8 cellular contexts compared by ENCODE assay signal in genomic region chr5:10283927-10284635, GRCh38. TPM values are rescaled to one million over a fixed set of nuclear protein-coding genes. Genes with fewer than 3 reads are reported as not detected.
DNase-seq lines count a peak whose midpoint lies in the region; ATAC-seq and TF ChIP-seq lines count a peak whose summit lies in the region.

No MANE protein-coding gene starts in this region.

- H3K4me1 ChIP-seq in HEK293 (ENCODE audit: control insufficient read depth, insufficient read depth, low read length) = peaks cover 11% of the 10 kb centered on the region
- peaks cover 27% of the 10 kb centered on the region for H3K4me1 ChIP-seq in MM.1S (ENCODE audit: low read length)
- H3K4me1 ChIP-seq in SJCRH30 = no peaks in the 10 kb centered on the region
- peaks cover 0 to 8% (median 0%) of the 10 kb centered on the region in 3 donors for H3K4me1 ChIP-seq in gastroesophageal sphincter
- peaks cover 6% of the 10 kb centered on the region for H3K4me1 ChIP-seq in ovary (ENCODE audit: insufficient read depth)
- H3K4me1 ChIP-seq in tibial nerve = peaks cover 0 to 13% (median 7%) of the 10 kb centered on the region in 4 donors

- H3K9me3 ChIP-seq in HEK293 (ENCODE audit: control insufficient read depth, insufficient read depth, low read depth, low read length) = no peaks in the 10 kb centered on the region
- no peaks in the 10 kb centered on the region for H3K9me3 ChIP-seq in MM.1S (replicated peaks; ENCODE audit: insufficient read depth, low read length)
- H3K9me3 ChIP-seq in SJCRH30 (replicated peaks) = no peaks in the 10 kb centered on the region
- H3K9me3 ChIP-seq in gastroesophageal sphincter = no peaks in the 10 kb centered on the region
- no peaks in the 10 kb centered on the region for H3K9me3 ChIP-seq in ovary
- no peaks in the 10 kb centered on the region for H3K9me3 ChIP-seq in tibial nerve

- POLR2A ChIA-PET in HEK293 (lab: Yijun Ruan, JAX) = interaction anchor here (0.6 to 1.7 kb wide), 3 partner anchors 69 to 244 kb away, joined by 3 to 21 read pairs (median 3); partner anchors contain the start of gene MARCHF6

- H3K36me3 ChIP-seq in HEK293 (ENCODE audit: control insufficient read depth in 2 of 2, insufficient read depth in 1 of 2, low read length in 2 of 2) = peaks cover 4 to 7% of the 10 kb centered on the region in 2 experiments; a peak in 2 of 3 replicates
- no peaks in the 10 kb centered on the region for H3K36me3 ChIP-seq in MM.1S (replicated peaks; ENCODE audit: insufficient read depth, low read length)
- no peaks in the 10 kb centered on the region for H3K36me3 ChIP-seq in SJCRH30
- peaks cover 0 to 54% of the 10 kb centered on the region in 2 donors for H3K36me3 ChIP-seq in gastroesophageal sphincter
- H3K36me3 ChIP-seq in ovary = no peaks in the 10 kb centered on the region
- H3K36me3 ChIP-seq in tibial nerve = peaks cover 0 to 35% (median 0%) of the 10 kb centered on the region in 3 donors

- no peak overlapping the region for H3K27ac ChIP-seq in HEK293 (ENCODE audit: extremely low read depth, low read depth, low read length)
- peak overlapping the region; percentile 72; the same call in 1 of the 2 replicates for H3K27ac ChIP-seq in MM.1S (ENCODE audit: low read length)
- H3K27ac ChIP-seq in SJCRH30 = no peak overlapping the region
- no peak overlapping the region for H3K27ac ChIP-seq in gastroesophageal sphincter
- no peak overlapping the region for H3K27ac ChIP-seq in ovary
- no peak overlapping the region for H3K27ac ChIP-seq in tibial nerve

- WGBS in gastroesophageal sphincter (ENCODE audit: low coverage in 1 of 2), 2 donors = 22 to 25% methylated on average over 13 to 17 of the region's 17 CpGs
- WGBS in ovary, 3 donors = 23 to 25% (median 24%) methylated on average over 17 of the region's 17 CpGs
- WGBS in tibial nerve, 2 donors = 22 to 24% methylated on average over 17 of the region's 17 CpGs

- peak overlapping the region; percentile 46 for H3K9ac ChIP-seq in MM.1S (ENCODE audit: low read length)

- H3K79me2 ChIP-seq in MM.1S (ENCODE audit: low read length) = 0 out of 2 replicates have a peak, but pooled peaks cover 5% of the 10 kb centered on the region

- intact Hi-C loops in ovary (cut with DNase I) = loop anchor here (5.0 to 10.0 kb wide), 6 partner anchors 121 to 351 kb away; no protein-coding TSS in a partner anchor

- peaks cover 26% of the 10 kb centered on the region for H3F3A ChIP-seq in MM.1S (ENCODE audit: insufficient read depth, low read length)

- TF ChIP-seq POLR2A in gastroesophageal sphincter (IDR thresholded peaks at IDR 0.05) (no peak), ovary (IDR thresholded peaks at IDR 0.05) (no peak), tibial nerve (IDR thresholded peaks at IDR 0.05) (no peak)

- H4K20me1 ChIP-seq in MM.1S (ENCODE audit: insufficient read depth, low read length) = no peaks in the 10 kb centered on the region

- no peaks in the 10 kb centered on the region for H3K9me2 ChIP-seq in MM.1S (replicated peaks; ENCODE audit: insufficient read depth, low read length)

- peak; percentile 44 for DNase-seq in GM12864 (ENCODE audit: low read depth)
- peak; percentile 88 for DNase-seq in MM.1S
- DNase-seq in SJCRH30 = peak; percentile 55 to 77
- peak; percentile 91 for DNase-seq in activated effector memory CD4-positive, alpha-beta T cell treated with anti-CD3 and anti-CD28 coated beads, Interleukin-2, amount 50 U/mL, for 16 hours
- DNase-seq in ovary = peak; percentile 79 to 91 (median 88)
- peak; percentile 77 to 88 for DNase-seq in tibial nerve (ENCODE audit: low spot score in 2 of 2)

- no peak for TF ChIP-seq EP300 in gastroesophageal sphincter (IDR thresholded peaks at IDR 0.05)
- TF ChIP-seq EP300 in ovary (IDR thresholded peaks at IDR 0.05) = no peak
- TF ChIP-seq EP300 in tibial nerve (IDR thresholded peaks at IDR 0.05) = peak in 1 of 2 donors; percentile 32

- peak; percentile 88 for ATAC-seq in gastroesophageal sphincter

- CTCF ChIA-PET in HEK293 (lab: Yijun Ruan, JAX) = interaction anchor here (0.6 to 2.5 kb wide), 49 partner anchors 9 to 1070 kb away, joined by 3 to 40 read pairs (median 5); no protein-coding TSS in a partner anchor

- peak overlapping the region; percentile 65 for H3K4me2 ChIP-seq in MM.1S (ENCODE audit: low read depth, low read length)

- H3K27me3 ChIP-seq in MM.1S (replicated peaks; ENCODE audit: insufficient read depth, low read length) = no peaks in the 10 kb centered on the region
- H3K27me3 ChIP-seq in SJCRH30 = no peaks in the 10 kb centered on the region
- H3K27me3 ChIP-seq in gastroesophageal sphincter = no peaks in the 10 kb centered on the region
- H3K27me3 ChIP-seq in ovary = no peaks in the 10 kb centered on the region
- no peaks in the 10 kb centered on the region for H3K27me3 ChIP-seq in tibial nerve

- H2AFZ ChIP-seq in MM.1S (ENCODE audit: low read length) = peak overlapping the region; percentile 80

- TF ChIP-seq CTCF in GM12864 (IDR thresholded peaks at IDR 0.05; ENCODE audit: low read depth, low read length, missing control alignments) (peak; percentile 95), HEK293 (tag by site-specific recombination; IDR thresholded peaks at IDR 0.05) (peak; percentile 64; the same call in 1 of the 2 replicates), MM.1S (IDR thresholded peaks at IDR 0.05; ENCODE audit: low read length) (peak; percentile 97), gastroesophageal sphincter (IDR thresholded peaks at IDR 0.05) (peak; percentile 85 to 97 (median 85)), ovary (IDR thresholded peaks at IDR 0.05) (peak; percentile 84 to 88 (median 87)), tibial nerve (IDR thresholded peaks at IDR 0.05) (peak; percentile 89 to 93 (median 93))

- H3K4me3 ChIP-seq in GM12864 (ENCODE audit: low read depth, low read length) = peak overlapping the region; percentile 14; the same call in 1 of the 2 replicates
- no peak overlapping the region for H3K4me3 ChIP-seq in HEK293 (ENCODE audit: low read depth, low read length)
- peak overlapping the region; percentile 47 for H3K4me3 ChIP-seq in MM.1S (ENCODE audit: low read length)
- H3K4me3 ChIP-seq in SJCRH30 = no peak overlapping the region
- H3K4me3 ChIP-seq in gastroesophageal sphincter = no peak overlapping the region
- H3K4me3 ChIP-seq in ovary = no peak overlapping the region
- H3K4me3 ChIP-seq in tibial nerve = no peak overlapping the region

TF ChIP-seq in HEK293, 187 proteins besides CTCF, POLR2A, EP300 and RAD21 (continues in another document):
- TF ChIP-seq ZNF48 (tag by site-specific recombination; IDR thresholded peaks at IDR 0.05) (no peak), ZNF596 (tag by site-specific recombination; IDR thresholded peaks at IDR 0.05) (no peak), KLF1 (tag by site-specific recombination; IDR thresholded peaks at IDR 0.05) (0 out of 2 replicates have a peak, but pooled peaks have one; percentile 12), ZNF670 (tag by site-specific recombination; IDR thresholded peaks at IDR 0.05; ENCODE audit: low read depth) (no peak), ZNF654 (tag by site-specific recombination; IDR thresholded peaks at IDR 0.05; ENCODE audit: low read depth) (peak; percentile 86), ZNF2 (tag by site-specific recombination; IDR thresholded peaks at IDR 0.05) (peak; percentile 44; the same call in 1 of the 2 replicates), ZBTB44 (tag by site-specific recombination; IDR thresholded peaks at IDR 0.05) (0 out of 2 replicates have a peak, but pooled peaks have one; percentile 9), ZNF837 (tag by site-specific recombination; IDR thresholded peaks at IDR 0.05) (no peak), ZNF548 (tag by site-specific recombination; IDR thresholded peaks at IDR 0.05) (no peak), ZNF449 (tag by site-specific recombination; IDR thresholded peaks at IDR 0.05) (no peak)

RNA-seq across cellular contexts. Expression of gene CMBL, which starts 23.6 kb away (rescaled TPM):
- not detected in 2 replicates for total RNA-seq in SJCRH30 (2014; rRNA removed; shearing (Covaris generic))
- total RNA-seq in gastroesophageal sphincter (1 to 10 TPM; 2.2 to 7.7 (median 4.4) TPM), ovary (10 to 100 TPM in 5 of 7 donors, 1 to 10 TPM in 2; 7.3 to 56.9 (median 43.2) TPM), tibial nerve (1 to 10 TPM; 5.7 to 7.4 (median 6.6) TPM)
- 10 to 100 TPM; 33.0 to 69.0 TPM for polyA plus RNA-seq in ovary

RNA-seq across cellular contexts. Expression of gene CCT5, which starts 34.0 kb away (rescaled TPM):
- 397 and 405 TPM in 2 replicates for total RNA-seq in SJCRH30 (2014; rRNA removed; shearing (Covaris generic))
- 100 to 1,000 TPM; 113 to 208 (median 155) TPM for total RNA-seq in gastroesophageal sphincter
- total RNA-seq in ovary = 100 to 1,000 TPM in 4 of 7 donors, 10 to 100 TPM in 3; 76.1 to 141 (median 101) TPM
- polyA plus RNA-seq in ovary = 100 to 1,000 TPM in 1 of 2 donors, 10 to 100 TPM in 1; 69.1 to 250 TPM
- total RNA-seq in tibial nerve = 100 to 1,000 TPM; 102 to 152 (median 120) TPM

RNA-seq across cellular contexts. Expression of gene ATPSCKMT, which starts 34.4 kb away (rescaled TPM):
- 13.8 and 15.8 TPM in 2 replicates for total RNA-seq in SJCRH30 (2014; rRNA removed; shearing (Covaris generic))
- 10 to 100 TPM; 13.9 to 16.4 (median 15.0) TPM for total RNA-seq in gastroesophageal sphincter
- 10 to 100 TPM; 11.0 to 16.8 (median 13.0) TPM for total RNA-seq in ovary
- polyA plus RNA-seq in ovary = 10 to 100 TPM in 1 of 2 donors, 1 to 10 TPM in 1; 8.5 to 14.0 TPM
- 10 to 100 TPM in 3 of 4 donors, 1 to 10 TPM in 1; 9.8 to 29.1 (median 15.4) TPM for total RNA-seq in tibial nerve

Comparison
In these comparisons a context has a peak if more than half of its experiments do, and no peak if none do; other contexts are left out.
1. H3K4me3 ChIP-seq: peak in GM12864 (single experiment) and MM.1S (single experiment); none in HEK293 (single experiment), SJCRH30 (single experiment), gastroesophageal sphincter (0 of 2), ovary (single experiment) and tibial nerve (0 of 4).
2. Peak in every context shown above with its lines, with median percentiles within 50 percentile points of each other: DNase-seq and CTCF ChIP-seq.